In the genomic region with DNA sequence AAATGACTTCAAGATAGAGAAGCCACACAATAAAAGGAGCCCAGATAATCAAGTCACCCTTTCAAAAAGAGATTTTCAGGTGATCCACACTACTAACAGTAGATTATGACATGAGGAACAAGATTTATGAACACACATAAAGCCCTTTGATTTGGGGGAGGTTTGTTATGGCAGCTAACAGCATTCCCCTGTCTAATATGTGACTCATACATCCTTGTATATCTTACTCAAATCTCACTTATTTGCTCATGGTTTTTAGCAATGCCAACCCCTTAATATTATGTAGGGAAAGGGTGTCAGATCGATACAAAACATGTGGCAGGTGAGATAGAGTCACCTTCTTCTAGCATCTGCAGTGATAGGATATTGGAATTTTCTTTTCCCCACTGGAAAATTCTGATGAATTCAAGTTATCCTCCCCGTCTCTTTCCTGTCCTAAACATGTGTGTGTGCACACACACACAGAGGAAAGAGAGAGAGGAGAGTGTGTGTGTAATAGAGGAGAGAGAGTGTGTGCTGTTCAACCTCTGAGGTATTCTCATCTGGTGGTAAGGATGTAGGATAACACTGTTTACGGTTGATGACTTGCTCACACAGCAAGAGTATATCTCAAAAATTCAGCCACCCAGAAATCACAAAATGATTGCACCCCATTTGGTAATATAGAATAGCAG, we compare ENCODE assay signal across 10 cellular contexts.
DNase-seq lines count a peak whose midpoint lies in the region; ATAC-seq and TF ChIP-seq lines count a peak whose summit lies in the region.
"Had no signal": no experiment of that assay in that cellular context is flagged by ENCODE, and none has a peak within 500 bp of the region (broad histone marks: within the 10 kb centered on the region; RNA-seq: fewer than 3 reads in every experiment).

No MANE protein-coding gene starts in this region.

- no peaks in the 10 kb centered on the region for H3K36me3 Mint-ChIP-seq in activated naive CD8-positive, alpha-beta T cell treated with anti-CD3 and anti-CD28 coated beads, Interleukin-2, amount 50 U/mL, for 24 hours (ENCODE audit: low read depth)
- no peaks in the 10 kb centered on the region for H3K36me3 Mint-ChIP-seq in activated naive CD8-positive, alpha-beta T cell treated with anti-CD3 and anti-CD28 coated beads for 36 hours

- H3K27me3 Mint-ChIP-seq in activated naive CD8-positive, alpha-beta T cell treated with anti-CD3 and anti-CD28 coated beads, Interleukin-2, amount 50 U/mL, for 24 hours: no peaks in the 10 kb centered on the region
- no peaks in the 10 kb centered on the region for H3K27me3 Mint-ChIP-seq in activated naive CD8-positive, alpha-beta T cell treated with anti-CD3 and anti-CD28 coated beads for 36 hours

- DNase-seq in activated naive CD8-positive, alpha-beta T cell treated with anti-CD3 and anti-CD28 coated beads, Interleukin-2, amount 50 U/mL, for 24 hours: no peak
- no peak for DNase-seq in activated naive CD8-positive, alpha-beta T cell treated with anti-CD3 and anti-CD28 coated beads for 36 hours
- DNase-seq in mammary epithelial cell (peak; percentile 51), stromal cell of bone marrow (ENCODE audit: low read depth) (peak; percentile 7), suprapubic skin (ENCODE audit: low spot score in 2 of 2) (no peak), NCI-H1694 (lab: John Stamatoyannopoulos, UW) (no peak)
- DNase-seq in activated CD8-positive, alpha-beta memory T cell treated with anti-CD3 and anti-CD28 coated beads for 24 hours: no peak

- H3K79me2 ChIP-seq in mammary epithelial cell (ENCODE audit: insufficient read depth, low read length): no peaks in the 10 kb centered on the region

- peak overlapping the region; percentile 23 for H3K27ac Mint-ChIP-seq in activated naive CD8-positive, alpha-beta T cell treated with anti-CD3 and anti-CD28 coated beads, Interleukin-2, amount 50 U/mL, for 24 hours
- H3K27ac Mint-ChIP-seq in activated naive CD8-positive, alpha-beta T cell treated with anti-CD3 and anti-CD28 coated beads for 36 hours: no peak overlapping the region
- H3K27ac Mint-ChIP-seq: T-helper 1 cell treated with Interleukin-12 subunit alpha and Interleukin-12 subunit beta and Interleukin-4 antibody, amounts not matched to agents 30 μg/mL and 1 μg/mL, for 36 hours had no signal

- no peak for TF ChIP-seq EP300 in suprapubic skin (IDR thresholded peaks at IDR 0.05)

- in situ Hi-C loops in mammary epithelial cell (cut with MboI; ENCODE audit: low sequenced_read_pairs in 2 of 2): no loop called here

- H3K9me3 ChIP-seq in mammary epithelial cell (replicated peaks; ENCODE audit: insufficient read depth, low read length) (no peaks in the 10 kb centered on the region), suprapubic skin (no peaks in the 10 kb centered on the region)

- TF ChIP-seq CTCF in mammary epithelial cell (conservative IDR thresholded peaks at IDR 0.05 in 1 of 2, IDR thresholded peaks at IDR 0.05 in 1 of 2; ENCODE audit: extremely low read depth in 1 of 2, insufficient read depth in 1 of 2, low read depth in 1 of 2, low read length in 2 of 2) (no peak), suprapubic skin (IDR thresholded peaks at IDR 0.05) (no peak)

- H3K4me1 Mint-ChIP-seq in activated naive CD8-positive, alpha-beta T cell treated with anti-CD3 and anti-CD28 coated beads, Interleukin-2, amount 50 U/mL, for 24 hours: peaks cover 30% of the 10 kb centered on the region
- peaks cover 18% of the 10 kb centered on the region for H3K4me1 Mint-ChIP-seq in activated naive CD8-positive, alpha-beta T cell treated with anti-CD3 and anti-CD28 coated beads for 36 hours

- TF ChIP-seq POLR2A in suprapubic skin (IDR thresholded peaks at IDR 0.05): no peak

- H3K9ac ChIP-seq in mammary epithelial cell (ENCODE audit: insufficient read depth, low read length): no peak overlapping the region
- H3K9ac ChIP-seq: BLaER1 treated with 17β-estradiol and CSF1 and Interleukin-3, amounts not matched to agents 10 nM and 100 nM had no signal

- no TSS peak for BruUV-seq in mammary epithelial cell (replicated peaks; lab: Mats Ljungman, UMichigan)

- H2AFZ ChIP-seq in mammary epithelial cell (ENCODE audit: low read depth, low read length): peak overlapping the region; percentile 60

- dilution Hi-C loops in mammary epithelial cell (cut with HindIII; ENCODE audit: low sequenced_read_pairs): no loop called here

- no peak overlapping the region for H3K4me3 Mint-ChIP-seq in activated naive CD8-positive, alpha-beta T cell treated with anti-CD3 and anti-CD28 coated beads, Interleukin-2, amount 50 U/mL, for 24 hours
- no peak overlapping the region for H3K4me3 Mint-ChIP-seq in activated naive CD8-positive, alpha-beta T cell treated with anti-CD3 and anti-CD28 coated beads for 36 hours
- H3K4me3 Mint-ChIP-seq: T-helper 1 cell treated with Interleukin-12 subunit alpha and Interleukin-12 subunit beta and Interleukin-4 antibody, amounts not matched to agents 30 μg/mL and 1 μg/mL, for 36 hours had no signal

- CTCF ChIA-PET in mammary epithelial cell (lab: Charles Lee; ENCODE audit: low non-redundant PET): no interaction called here

- no peaks in the 10 kb centered on the region for H3K27me3 ChIP-seq in mammary epithelial cell (ENCODE audit: insufficient read depth, low read length)
- H3K27me3 ChIP-seq in suprapubic skin: no peaks in the 10 kb centered on the region
- H3K27me3 ChIP-seq: BLaER1 treated with 17β-estradiol and CSF1 and Interleukin-3, amounts not matched to agents 10 nM and 100 nM had no signal

- peak overlapping the region; percentile 30 for H3K27ac ChIP-seq in mammary epithelial cell (ENCODE audit: insufficient read depth, low read depth, low read length)
- no peak overlapping the region for H3K27ac ChIP-seq in suprapubic skin
- H3K27ac ChIP-seq: BLaER1 treated with 17β-estradiol and CSF1 and Interleukin-3, amounts not matched to agents 10 nM and 100 nM had no signal

- intact Hi-C loops in mammary epithelial cell (cut with micrococcal nuclease): no loop called here

- H3K4me1 ChIP-seq in mammary epithelial cell (ENCODE audit: insufficient read depth, low read length) (peaks cover 17% of the 10 kb centered on the region), suprapubic skin (no peaks in the 10 kb centered on the region)
- H3K4me1 ChIP-seq: BLaER1 treated with 17β-estradiol and CSF1 and Interleukin-3, amounts not matched to agents 10 nM and 100 nM had no signal

- ATAC-seq in activated naive CD8-positive, alpha-beta T cell treated with anti-CD3 and anti-CD28 coated beads, Interleukin-2, amount 50 U/mL, for 24 hours: peak; percentile 63
- peak; percentile 67 for ATAC-seq in HG03196 (IDR thresholded peaks at IDR 0.05; ENCODE audit: unreplicated experiment)

- no peaks in the 10 kb centered on the region for H4K20me1 ChIP-seq in mammary epithelial cell (ENCODE audit: insufficient read depth, low read length)
- H4K20me1 ChIP-seq: BLaER1 treated with 17β-estradiol and CSF1 and Interleukin-3, amounts not matched to agents 10 nM and 100 nM had no signal

- H3K4me3 ChIP-seq in mammary epithelial cell (replicated peaks in 1 of 3; ENCODE audit: insufficient read depth in 1 of 3, low read depth in 2 of 3, low read length in 3 of 3) (no peak overlapping the region), suprapubic skin (no peak overlapping the region)
- H3K4me3 ChIP-seq: BLaER1 treated with 17β-estradiol and CSF1 and Interleukin-3, amounts not matched to agents 10 nM and 100 nM had no signal

- WGBS in mammary epithelial cell (ENCODE audit: low coverage, missing lambda C conversion rate): 55% methylated on average over 3 of the region's 3 CpGs
- WGBS in suprapubic skin: 38% methylated on average over 3 of the region's 3 CpGs

- no peaks in the 10 kb centered on the region for H3K9me3 Mint-ChIP-seq in activated naive CD8-positive, alpha-beta T cell treated with anti-CD3 and anti-CD28 coated beads, Interleukin-2, amount 50 U/mL, for 24 hours
- H3K9me3 Mint-ChIP-seq in activated naive CD8-positive, alpha-beta T cell treated with anti-CD3 and anti-CD28 coated beads for 36 hours: no peaks in the 10 kb centered on the region

- H3K36me3 ChIP-seq in mammary epithelial cell (ENCODE audit: insufficient read depth, low read length) (no peaks in the 10 kb centered on the region), suprapubic skin (no peaks in the 10 kb centered on the region)
- H3K36me3 ChIP-seq: BLaER1 treated with 17β-estradiol and CSF1 and Interleukin-3, amounts not matched to agents 10 nM and 100 nM had no signal

- peak overlapping the region; percentile 63 for H3K4me2 ChIP-seq in mammary epithelial cell (ENCODE audit: insufficient read depth, low read depth, low read length)
- H3K4me2 ChIP-seq: BLaER1 treated with 17β-estradiol and CSF1 and Interleukin-3, amounts not matched to agents 10 nM and 100 nM had no signal

Comparison
In these comparisons a context has a peak if more than half of its experiments do, and no peak if none do; other contexts are left out.
1. DNase-seq: peak in mammary epithelial cell (single experiment) and stromal cell of bone marrow (single experiment); none in activated naive CD8-positive, alpha-beta T cell treated with anti-CD3 and anti-CD28 coated beads, Interleukin-2, amount 50 U/mL, for 24 hours (single experiment), activated naive CD8-positive, alpha-beta T cell treated with anti-CD3 and anti-CD28 coated beads for 36 hours (single experiment), suprapubic skin (0 of 2), activated CD8-positive, alpha-beta memory T cell treated with anti-CD3 and anti-CD28 coated beads for 24 hours (single experiment) and NCI-H1694 (single experiment).